ENCODE assay signal across 21 cellular contexts in the genomic region with DNA sequence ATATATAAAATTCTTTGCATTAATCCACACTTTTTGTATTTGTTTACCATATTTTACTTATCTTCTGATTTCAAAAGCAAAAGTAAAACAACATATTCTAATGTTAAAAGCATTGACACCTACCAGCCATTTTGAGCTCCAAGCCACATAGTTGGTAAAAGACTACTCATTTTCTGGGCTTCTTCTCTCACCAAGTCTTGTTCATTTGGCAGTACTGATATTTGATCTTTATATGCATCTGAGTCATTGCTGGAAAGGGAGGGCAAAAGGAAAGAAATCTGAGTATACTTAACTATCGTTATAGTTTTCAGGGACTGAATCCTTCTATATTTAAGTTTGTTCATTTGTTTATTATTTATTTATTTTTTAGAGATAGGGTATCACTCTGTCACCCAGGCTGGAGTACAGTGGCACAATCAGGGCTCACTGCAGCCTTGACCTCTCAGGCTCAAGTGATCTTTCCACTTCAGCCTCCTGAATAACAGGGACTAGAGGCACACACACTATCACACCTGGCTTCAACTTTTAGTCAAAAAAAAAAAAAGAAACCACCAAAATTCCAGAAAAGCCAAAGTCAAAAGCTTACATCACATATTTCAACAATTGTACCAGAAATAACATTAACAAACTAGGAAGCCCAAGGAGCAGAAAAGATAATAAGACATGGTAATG.
DNase-seq lines count a peak whose midpoint lies in the region; ATAC-seq and TF ChIP-seq lines count a peak whose summit lies in the region.
"Had no signal": no experiment of that assay in that cellular context is flagged by ENCODE, and none has a peak within 500 bp of the region (broad histone marks: within the 10 kb centered on the region; RNA-seq: fewer than 3 reads in every experiment).

No MANE protein-coding gene starts in this region.

- H3K27me3 ChIP-seq in osteoblast (ENCODE audit: insufficient read depth, low read length) (no peaks in the 10 kb centered on the region), foreskin keratinocyte (no peaks in the 10 kb centered on the region)
- H3K27me3 ChIP-seq: esophagus squamous epithelium had no signal

- ATAC-seq in GM21576 (IDR thresholded peaks at IDR 0.05; ENCODE audit: unreplicated experiment) (no peak), foreskin keratinocyte (no peak)
- ATAC-seq: GM12878; naive thymus-derived CD8-positive, alpha-beta T cell had no signal

- no peaks in the 10 kb centered on the region for H4K20me1 ChIP-seq in osteoblast (ENCODE audit: insufficient read depth, low read length)

- H3K9me3 ChIP-seq in osteoblast (ENCODE audit: low read depth, low read length), result no peaks in the 10 kb centered on the region
- H3K9me3 ChIP-seq: esophagus squamous epithelium had no signal

- DNase-seq in EL (peak; percentile 38), M059J (ENCODE audit: low read depth) (peak; percentile 68), cardiac fibroblast (ENCODE audit: low read depth in 2 of 2) (peak; percentile 23 to 48), osteoblast (ENCODE audit: insufficient read length, low spot score, missing footprints) (peak; percentile 65), SW 1271 (lab: John Stamatoyannopoulos, UW) (no peak), globus pallidus (ENCODE audit: low spot score) (no peak), foreskin keratinocyte (no peak)
- DNase-seq: activated B cell treated with CpG ODN at 0.5 μM for 24 hours; activated naive CD8-positive, alpha-beta T cell treated with anti-CD3 and anti-CD28 coated beads for 36 hours; CD4-positive, alpha-beta T cell; dermis blood vessel endothelial cell; DND-41; esophagus squamous epithelium; Karpas-422; naive thymus-derived CD8-positive, alpha-beta T cell; NCI-H1694; NCI-H524 treated with DMSO at 0.1 percent for 48 hours; T-helper 1 cell had no signal

- peak overlapping the region; percentile 45 for H3K4me2 ChIP-seq in osteoblast (ENCODE audit: insufficient read depth, low read length)

- peaks cover 71% of the 10 kb centered on the region for H3K36me3 ChIP-seq in osteoblast (ENCODE audit: insufficient read depth, low read length)

- H3K27ac ChIP-seq in osteoblast (ENCODE audit: low read depth, low read length) (peak overlapping the region; percentile 57), foreskin keratinocyte (no peak overlapping the region)
- H3K27ac ChIP-seq: esophagus squamous epithelium, HL-60 had no signal

- peaks cover 3% of the 10 kb centered on the region for H3K79me2 ChIP-seq in osteoblast (ENCODE audit: insufficient read depth, low read length)

- no peak overlapping the region for H2AFZ ChIP-seq in osteoblast (ENCODE audit: low read length)

- peaks cover 16% of the 10 kb centered on the region for H3K4me1 ChIP-seq in osteoblast (ENCODE audit: insufficient read depth, low read length)
- H3K4me1 ChIP-seq in foreskin keratinocyte, result no peaks in the 10 kb centered on the region
- H3K4me1 ChIP-seq: esophagus squamous epithelium had no signal

- H3K4me3 ChIP-seq in cardiac fibroblast (replicated peaks in 1 of 2; ENCODE audit: low read depth in 2 of 2, low read length in 2 of 2) (no peak overlapping the region), osteoblast (ENCODE audit: insufficient read depth, low read length) (no peak overlapping the region)
- H3K4me3 ChIP-seq: esophagus squamous epithelium, GM12878 had no signal

- TF ChIP-seq CTCF in cardiac fibroblast (IDR thresholded peaks at IDR 0.05; ENCODE audit: low read depth, low read length), result no peak
- TF ChIP-seq CTCF in osteoblast (IDR thresholded peaks at IDR 0.05; ENCODE audit: extremely low read depth, low read depth, low read length), result no peak
- TF ChIP-seq CTCF in foreskin keratinocyte (conservative IDR thresholded peaks at IDR 0.05), result no peak

Comparison
In these comparisons a context has a peak if more than half of its experiments do, and no peak if none do; other contexts are left out.
1. DNase-seq: peak in EL (single experiment), M059J (single experiment), cardiac fibroblast (2 of 2) and osteoblast (single experiment); none in SW 1271 (0 of 2), globus pallidus (single experiment) and foreskin keratinocyte (0 of 2).